Comparison of ENCODE assay signal across 1 cellular context in the genomic region with DNA sequence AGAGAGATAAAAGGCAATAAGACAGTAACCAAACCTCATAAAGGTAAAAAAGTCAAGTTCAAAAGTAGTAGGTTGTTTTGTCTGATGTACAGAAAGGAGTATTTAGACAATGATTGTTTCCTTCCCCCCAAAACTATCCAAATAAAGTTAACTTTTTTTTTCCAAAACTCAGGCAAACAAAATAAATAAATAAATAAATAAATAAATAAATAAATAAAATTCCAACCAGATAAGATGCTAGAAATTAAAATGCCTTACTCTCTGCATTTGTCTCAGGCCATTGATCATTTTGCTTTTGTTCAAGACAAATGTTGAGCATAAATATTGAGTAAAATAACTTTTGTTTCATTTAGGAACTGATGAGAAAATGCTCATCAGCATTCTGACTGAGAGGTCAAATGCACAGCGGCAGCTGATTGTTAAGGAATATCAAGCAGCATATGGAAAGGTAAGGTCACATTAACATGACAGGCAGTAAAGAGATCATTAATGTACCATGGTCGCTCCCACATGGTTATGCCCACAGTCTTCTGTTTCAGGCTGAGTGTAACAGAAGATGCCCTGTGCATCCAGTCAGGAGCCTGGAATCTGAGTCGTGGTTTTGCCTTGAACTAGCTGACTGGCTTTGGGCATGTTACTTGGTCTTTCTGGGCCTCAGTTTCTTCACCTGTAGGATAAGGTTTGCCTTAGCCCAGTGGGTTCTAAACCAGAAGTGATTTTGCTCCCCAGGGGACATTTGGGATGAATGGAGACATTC.
TF ChIP-seq lines count a peak whose summit lies in the region.

No MANE protein-coding gene starts in this region.

TF ChIP-seq in IMR-90, 13 proteins besides CTCF, POLR2A, EP300 and RAD21 (continued from another document):
- TF ChIP-seq, protein P1, sequence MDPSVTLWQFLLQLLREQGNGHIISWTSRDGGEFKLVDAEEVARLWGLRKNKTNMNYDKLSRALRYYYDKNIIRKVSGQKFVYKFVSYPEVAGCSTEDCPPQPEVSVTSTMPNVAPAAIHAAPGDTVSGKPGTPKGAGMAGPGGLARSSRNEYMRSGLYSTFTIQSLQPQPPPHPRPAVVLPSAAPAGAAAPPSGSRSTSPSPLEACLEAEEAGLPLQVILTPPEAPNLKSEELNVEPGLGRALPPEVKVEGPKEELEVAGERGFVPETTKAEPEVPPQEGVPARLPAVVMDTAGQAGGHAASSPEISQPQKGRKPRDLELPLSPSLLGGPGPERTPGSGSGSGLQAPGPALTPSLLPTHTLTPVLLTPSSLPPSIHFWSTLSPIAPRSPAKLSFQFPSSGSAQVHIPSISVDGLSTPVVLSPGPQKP (IDR thresholded peaks at IDR 0.05; ENCODE audit: borderline replicate concordance, low read depth, low read length), result no peak
- TF ChIP-seq RFX5 (IDR thresholded peaks at IDR 0.05; ENCODE audit: low read depth, low read length), result no peak
- no peak for TF ChIP-seq MAZ (IDR thresholded peaks at IDR 0.05; ENCODE audit: borderline replicate concordance, low read depth, low read length)
- TF ChIP-seq CEBPB (IDR thresholded peaks at IDR 0.05; ENCODE audit: low read depth, low read length), result no peak
- no peak for TF ChIP-seq MXI1 (IDR thresholded peaks at IDR 0.05; ENCODE audit: borderline replicate concordance, low read depth, low read length)
- no peak for TF ChIP-seq CHD1 (IDR thresholded peaks at IDR 0.05; ENCODE audit: low read depth, low read length)
